ENCODE assay signal across 12 cellular contexts in the genomic region with DNA sequence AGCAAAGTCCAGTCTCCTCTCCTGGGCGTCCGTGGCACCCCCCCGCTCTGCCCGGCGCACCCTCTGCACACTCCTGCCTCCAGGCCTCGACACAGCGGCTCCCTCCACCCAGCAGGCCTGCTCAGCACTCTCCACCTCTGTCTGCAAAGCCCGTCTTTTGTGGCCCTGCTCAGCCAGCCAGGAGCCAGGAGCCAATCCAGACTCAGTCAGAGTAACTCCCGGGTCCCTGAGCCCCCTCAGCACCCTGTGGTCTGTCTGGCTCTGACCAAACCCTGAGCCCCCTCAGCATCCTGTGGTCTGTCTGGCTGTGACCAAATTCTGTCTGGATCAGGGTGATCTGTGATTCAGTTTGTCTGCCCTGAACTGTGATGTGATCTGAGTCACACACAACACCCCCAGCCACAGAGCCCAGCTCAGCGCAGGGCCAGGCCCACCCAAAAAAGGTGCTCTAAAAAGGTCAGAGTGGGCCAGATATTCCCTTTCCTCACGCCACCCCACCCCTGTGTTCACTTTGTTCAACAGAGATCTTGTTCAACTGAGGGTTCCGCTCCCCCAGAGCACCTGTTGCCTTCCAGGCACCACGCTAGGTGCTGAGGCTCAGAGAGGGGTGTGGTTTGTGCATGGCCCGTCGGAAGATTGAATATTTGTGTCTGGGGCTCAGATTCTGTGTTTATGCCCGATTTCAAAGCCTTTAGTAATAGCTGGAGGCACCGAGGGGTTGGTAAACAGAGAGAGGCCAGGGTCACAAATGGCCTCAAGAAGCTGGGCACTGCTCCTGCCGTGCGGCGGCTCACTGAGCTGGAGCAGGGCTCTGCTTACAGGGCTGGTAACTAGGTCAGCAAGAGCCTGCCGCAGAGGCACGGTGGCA. TPM values are rescaled to one million over a fixed set of nuclear protein-coding genes. Genes with fewer than 3 reads are reported as not detected.
DNase-seq lines count a peak whose midpoint lies in the region; ATAC-seq and TF ChIP-seq lines count a peak whose summit lies in the region.
"Had no signal": no experiment of that assay in that cellular context is flagged by ENCODE, and none has a peak within 500 bp of the region (broad histone marks: within the 10 kb centered on the region; RNA-seq: fewer than 3 reads in every experiment).

No MANE protein-coding gene starts in this region.

- peak; percentile 12 to 15 for ATAC-seq in CD4-positive, CD25-positive, alpha-beta regulatory T cell (ENCODE audit: low read depth in 2 of 2)
- ATAC-seq in natural killer cell (peak; percentile 62 to 75 (median 65)), GM18868 (IDR thresholded peaks at IDR 0.05; ENCODE audit: unreplicated experiment) (no peak), HG03460 (IDR thresholded peaks at IDR 0.05; ENCODE audit: unreplicated experiment) (no peak)
- ATAC-seq: HCT116 had no signal

- peaks cover 4% of the 10 kb centered on the region for H3K27me3 Mint-ChIP-seq in CD4-positive, CD25-positive, alpha-beta regulatory T cell
- no peaks in the 10 kb centered on the region for H3K27me3 Mint-ChIP-seq in activated naive CD8-positive, alpha-beta T cell
- peaks cover 0 to 12% of the 10 kb centered on the region in 2 donors for H3K27me3 Mint-ChIP-seq in natural killer cell (ENCODE audit: low read depth in 2 of 2)

- H3K4me1 Mint-ChIP-seq in CD4-positive, CD25-positive, alpha-beta regulatory T cell = peaks cover 4 to 33% (median 16%) of the 10 kb centered on the region in 4 donors
- H3K4me1 Mint-ChIP-seq in activated naive CD8-positive, alpha-beta T cell (ENCODE audit: low read depth) = peaks cover 53% of the 10 kb centered on the region
- H3K4me1 Mint-ChIP-seq in natural killer cell = peaks cover 41 to 51% of the 10 kb centered on the region in 2 donors

- no peak overlapping the region for H3K27ac ChIP-seq in CD4-positive, CD25-positive, alpha-beta regulatory T cell (ENCODE audit: insufficient read depth, low read length, poor library complexity, severe bottlenecking)
- peak overlapping the region; percentile 20 to 72 (median 62) for H3K27ac ChIP-seq in Peyer's patch
- H3K27ac ChIP-seq: adrenal gland had no signal

- no peaks in the 10 kb centered on the region for H3K36me3 ChIP-seq in CD4-positive, CD25-positive, alpha-beta regulatory T cell (ENCODE audit: control insufficient read depth, insufficient read depth, low read length)
- H3K36me3 ChIP-seq in Peyer's patch = no peaks in the 10 kb centered on the region
- H3K36me3 ChIP-seq: adrenal gland had no signal

- no peak for TF ChIP-seq POLR2A in Peyer's patch (IDR thresholded peaks at IDR 0.05)

- no peaks in the 10 kb centered on the region for H3K9me3 ChIP-seq in CD4-positive, CD25-positive, alpha-beta regulatory T cell (ENCODE audit: control insufficient read depth in 2 of 2, low read length in 2 of 2)
- H3K9me3 ChIP-seq in Peyer's patch = no peaks in the 10 kb centered on the region
- H3K9me3 ChIP-seq: adrenal gland had no signal

- peak overlapping the region in 3 of 4 donors; percentile 50 to 79 (median 54) for H3K4me3 Mint-ChIP-seq in CD4-positive, CD25-positive, alpha-beta regulatory T cell
- peak overlapping the region; percentile 76 for H3K4me3 Mint-ChIP-seq in activated naive CD8-positive, alpha-beta T cell
- peak overlapping the region; percentile 75 for H3K4me3 Mint-ChIP-seq in natural killer cell

- intact Hi-C loops in natural killer cell (cut with micrococcal nuclease) = loop anchor here (2.0 to 5.0 kb wide), 2 partner anchors 52 to 84 kb away; a partner anchor contains a TSS

- no peak overlapping the region for H3K4me3 ChIP-seq in CD4-positive, CD25-positive, alpha-beta regulatory T cell (ENCODE audit: low read depth, low read length)
- H3K4me3 ChIP-seq in Peyer's patch = no peak overlapping the region
- H3K4me3 ChIP-seq: adrenal gland had no signal

- no peaks in the 10 kb centered on the region for H3K36me3 Mint-ChIP-seq in CD4-positive, CD25-positive, alpha-beta regulatory T cell
- no peaks in the 10 kb centered on the region for H3K36me3 Mint-ChIP-seq in activated naive CD8-positive, alpha-beta T cell
- no peaks in the 10 kb centered on the region for H3K36me3 Mint-ChIP-seq in natural killer cell

- H3K27me3 ChIP-seq in CD4-positive, CD25-positive, alpha-beta regulatory T cell (ENCODE audit: control insufficient read depth, insufficient read depth, low read length) = no peaks in the 10 kb centered on the region
- H3K27me3 ChIP-seq in Peyer's patch = no peaks in the 10 kb centered on the region
- H3K27me3 ChIP-seq: adrenal gland had no signal

- H3K9me3 Mint-ChIP-seq in CD4-positive, CD25-positive, alpha-beta regulatory T cell = no peaks in the 10 kb centered on the region
- H3K9me3 Mint-ChIP-seq in activated naive CD8-positive, alpha-beta T cell (ENCODE audit: low read depth) = no peaks in the 10 kb centered on the region
- H3K9me3 Mint-ChIP-seq in natural killer cell = no peaks in the 10 kb centered on the region

- H3K4me1 ChIP-seq in CD4-positive, CD25-positive, alpha-beta regulatory T cell (ENCODE audit: control insufficient read depth, insufficient read depth, low read length, poor library complexity, severe bottlenecking) = peaks cover 21% of the 10 kb centered on the region
- peaks cover 0 to 9% (median 0%) of the 10 kb centered on the region in 4 donors for H3K4me1 ChIP-seq in Peyer's patch

- TF ChIP-seq CTCF in Peyer's patch (IDR thresholded peaks at IDR 0.05) (no peak), natural killer cell (IDR thresholded peaks at IDR 0.05) (no peak)

- DNase-seq in CD4-positive, CD25-positive, alpha-beta regulatory T cell = peak in 2 of 3 donors; percentile 20 to 58
- peak; percentile 44 to 55 (median 47) for DNase-seq in Peyer's patch
- peak; percentile 76 for DNase-seq in natural killer cell
- DNase-seq in putamen (ENCODE audit: low spot score) = no peak
- DNase-seq in DMS79 treated with DMSO at 0.1 percent for 48 hours (lab: John Stamatoyannopoulos, UW) = no peak
- DNase-seq: DMS79, NCI-H1436 had no signal

- H3K27ac Mint-ChIP-seq in CD4-positive, CD25-positive, alpha-beta regulatory T cell = peak overlapping the region in 2 of 3 donors; percentile 71 to 88
- peak overlapping the region; percentile 92 for H3K27ac Mint-ChIP-seq in activated naive CD8-positive, alpha-beta T cell
- peak overlapping the region; percentile 91 to 93 for H3K27ac Mint-ChIP-seq in natural killer cell

RNA-seq across cellular contexts. Expression of a gene that starts 5.9 kb away (rescaled TPM):
- total RNA-seq in CD4-positive, CD25-positive, alpha-beta regulatory T cell = 14.2 TPM
- 10 to 100 TPM; 32.5 to 46.4 (median 38.9) TPM for polyA plus RNA-seq in CD4-positive, CD25-positive, alpha-beta regulatory T cell
- total RNA-seq in Peyer's patch (10 to 100 TPM; 14.9 to 41.8 (median 31.5) TPM), natural killer cell (10 to 100 TPM; 12.8 to 13.8 (median 13.8) TPM)

RNA-seq across cellular contexts. Expression of a gene that starts 50.9 kb away (rescaled TPM):
- total RNA-seq in CD4-positive, CD25-positive, alpha-beta regulatory T cell = 46.0 TPM
- polyA plus RNA-seq in CD4-positive, CD25-positive, alpha-beta regulatory T cell = 10 to 100 TPM; 10.5 to 15.7 (median 12.2) TPM
- 10 to 100 TPM; 24.8 to 41.6 (median 32.2) TPM for total RNA-seq in Peyer's patch
- 10 to 100 TPM; 55.9 to 60.7 (median 58.1) TPM for total RNA-seq in natural killer cell

Comparison
In these comparisons a context has a peak if more than half of its experiments do, and no peak if none do; other contexts are left out.
1. ATAC-seq: peak in CD4-positive, CD25-positive, alpha-beta regulatory T cell (2 of 2) and natural killer cell (3 of 3); none in GM18868 (single experiment) and HG03460 (single experiment).
2. DNase-seq: peak in CD4-positive, CD25-positive, alpha-beta regulatory T cell (2 of 3), Peyer's patch (3 of 3) and natural killer cell (single experiment); none in putamen (single experiment) and DMS79 treated with DMSO at 0.1 percent for 48 hours (single experiment).
3. Peak in every context shown above with its lines, with median percentiles within 50 percentile points of each other: H3K27ac Mint-ChIP-seq and H3K4me3 Mint-ChIP-seq.